In genomic region chr22:44025171-44026065, GRCh38 we compare ENCODE assay signal across 8 cellular contexts. TPM values are rescaled to one million over a fixed set of nuclear protein-coding genes. Genes with fewer than 3 reads are reported as not detected.
DNase-seq lines count a peak whose midpoint lies in the region; ATAC-seq and TF ChIP-seq lines count a peak whose summit lies in the region.

No MANE protein-coding gene starts in this region.

- WGBS in IMR-90 (ENCODE audit: extremely low coverage in 2 of 2, insufficient read length in 1 of 2), 2 experiments = 100% methylated on average over 6 of the region's 26 CpGs; no CpG with 5 or more reads in 1 of the 2 experiments
- WGBS in right lobe of liver (ENCODE audit: insufficient coverage, low coverage, low lambda C conversion rate, missing lambda C conversion rate) = 77% methylated on average over 19 of the region's 26 CpGs
- 50 to 70% methylated on average over 26 of the region's 26 CpGs for WGBS in upper lobe of left lung, 2 donors

- H2AFZ ChIP-seq in IMR-90 (replicated peaks; ENCODE audit: low read length, poor library complexity) = peak overlapping the region; percentile 53

- TF ChIP-seq EP300 in upper lobe of left lung (IDR thresholded peaks at IDR 0.05) = no peak

- H3K36me3 Mint-ChIP-seq in activated naive CD4-positive, alpha-beta T cell treated with anti-CD3 and anti-CD28 coated beads, Interleukin-2, amount 50 U/mL, for 72 hours = peaks cover 0 to 13% of the 10 kb centered on the region in 2 donors

- no peak overlapping the region; the same call in 1 of the 2 replicates for H3K14ac ChIP-seq in IMR-90 (replicated peaks; ENCODE audit: low read depth, low read length)

- H3K9ac ChIP-seq in IMR-90 (ENCODE audit: low read depth, low read length) = no peak overlapping the region; the same call in 1 of the 2 replicates

- BruUV-seq in IMR-90 (replicated peaks; lab: Mats Ljungman, UMichigan) = no TSS peak

- no peak overlapping the region for H3K56ac ChIP-seq in IMR-90 (ENCODE audit: extremely low read depth, insufficient read depth, low read length)

- peak overlapping the region; percentile 43; the same call in 1 of the 2 replicates for H3K4ac ChIP-seq in IMR-90 (ENCODE audit: low read depth, low read length)

- H3K9me3 Mint-ChIP-seq in activated naive CD4-positive, alpha-beta T cell treated with anti-CD3 and anti-CD28 coated beads, Interleukin-2, amount 50 U/mL, for 72 hours = no peaks in the 10 kb centered on the region

- no peak overlapping the region for H3K4me3 ChIP-seq in IMR-90 (ENCODE audit: insufficient read depth, low read depth, low read length)
- H3K4me3 ChIP-seq in right lobe of liver = peak overlapping the region; percentile 39 to 64 (median 58)
- H3K4me3 ChIP-seq in upper lobe of left lung = peak overlapping the region; percentile 7 to 71 (median 67)

- no peak for TF ChIP-seq RAD21 in IMR-90 (IDR thresholded peaks at IDR 0.05; ENCODE audit: low read length)

- H2BK15ac ChIP-seq in IMR-90 (ENCODE audit: low read depth, low read length) = no peak overlapping the region

- H2BK120ac ChIP-seq in IMR-90 (ENCODE audit: low read depth, low read length) = no peak overlapping the region

- DNase-seq in GM10266 (ENCODE audit: extremely low spot score) (peak; percentile 94), IMR-90 (no peak), right lobe of liver (peak in 1 of 3 donors; percentile 55), upper lobe of left lung (peak; percentile 43 to 67), kidney glomerular epithelial cell (lab: John Stamatoyannopoulos, UW) (no peak), NCI-H2081 treated with DMSO at 0.1 percent for 48 hours (lab: John Stamatoyannopoulos, UW) (no peak)
- no peak for DNase-seq in activated naive CD4-positive, alpha-beta T cell treated with anti-CD3 and anti-CD28 coated beads, Interleukin-2, amount 50 U/mL, for 72 hours (ENCODE audit: low spot score in 2 of 2)

- peaks cover 21% of the 10 kb centered on the region for H3K9me1 ChIP-seq in IMR-90 (ENCODE audit: insufficient read depth, low read length)

- peak overlapping the region; percentile 79 to 87; a peak in 2 of 4 replicates for H4K8ac ChIP-seq in IMR-90 (ENCODE audit: low read depth in 2 of 2, low read length in 2 of 2)

- H2BK20ac ChIP-seq in IMR-90 (ENCODE audit: low read depth, low read length) = no peak overlapping the region

- H2BK5ac ChIP-seq in IMR-90 (ENCODE audit: low read depth, low read length, poor library complexity, severe bottlenecking) = no peak overlapping the region

- peak overlapping the region; percentile 69; the same call in 1 of the 2 replicates for H3K23ac ChIP-seq in IMR-90 (ENCODE audit: low read depth, low read length)

- H3K79me1 ChIP-seq in IMR-90 (ENCODE audit: low read depth in 1 of 2, low read length in 2 of 2) = peaks cover 19 to 73% of the 10 kb centered on the region in 2 experiments

- H3K4me1 ChIP-seq in IMR-90 (ENCODE audit: control insufficient read depth, insufficient read depth, low read length) (peaks cover 19% of the 10 kb centered on the region), right lobe of liver (peaks cover 0 to 23% (median 10%) of the 10 kb centered on the region in 4 donors), upper lobe of left lung (peaks cover 41 to 67% (median 48%) of the 10 kb centered on the region in 4 donors)

- H4K5ac ChIP-seq in IMR-90 (ENCODE audit: low read depth, low read length) = no peak overlapping the region

- H2AK5ac ChIP-seq in IMR-90 (ENCODE audit: low read depth, low read length) = 0 out of 2 replicates have a peak overlapping the region, but pooled peaks have one; percentile 25

- no peak for TF ChIP-seq CTCF in GM10266 (IDR thresholded peaks at IDR 0.05; ENCODE audit: control insufficient read depth, insufficient read depth, low read depth, missing control alignments)
- TF ChIP-seq CTCF in IMR-90 (conservative IDR thresholded peaks at IDR 0.05; ENCODE audit: low read depth, low read length) = no peak
- no peak for TF ChIP-seq CTCF in right lobe of liver (IDR thresholded peaks at IDR 0.05)
- TF ChIP-seq CTCF in upper lobe of left lung (IDR thresholded peaks at IDR 0.05) = no peak

- H2AK9ac ChIP-seq in IMR-90 (replicated peaks; ENCODE audit: low read depth, low read length, poor library complexity) = peak overlapping the region; percentile 95

- in situ Hi-C loops in IMR-90 (cut with MboI; ENCODE audit: low sequenced_read_pairs) = no loop called here

- POLR2A ChIA-PET in IMR-90 (lab: Charles Lee; ENCODE audit: unreplicated experiment) = interaction anchor here (0.6 kb wide), 1 partner anchor 8 kb away, joined by 5 read pairs; no protein-coding TSS in a partner anchor

- H3K27ac ChIP-seq in IMR-90 (ENCODE audit: insufficient read depth, low read length) (no peak overlapping the region), right lobe of liver (peak overlapping the region; percentile 66 to 92 (median 79)), upper lobe of left lung (peak overlapping the region; percentile 94 to 98 (median 96))

- no peak for TF ChIP-seq POLR2A in IMR-90 (IDR thresholded peaks at IDR 0.05; ENCODE audit: low read depth, low read length)
- no peak for TF ChIP-seq POLR2A in right lobe of liver (IDR thresholded peaks at IDR 0.05)
- peak in 1 of 4 donors; percentile 45 for TF ChIP-seq POLR2A in upper lobe of left lung (IDR thresholded peaks at IDR 0.05)

- dilution Hi-C loops in IMR-90 (cut with HindIII; ENCODE audit: low sequenced_read_pairs, unreplicated experiment) = no loop called here

- H4K91ac ChIP-seq in IMR-90 (ENCODE audit: insufficient read depth, low read depth, low read length) = no peak overlapping the region

- no peak overlapping the region; the same call in 1 of the 2 replicates for H3K4me2 ChIP-seq in IMR-90 (ENCODE audit: low read depth, low read length)

- H3K27ac Mint-ChIP-seq in activated naive CD4-positive, alpha-beta T cell treated with anti-CD3 and anti-CD28 coated beads, Interleukin-2, amount 50 U/mL, for 72 hours = peak overlapping the region; percentile 65 to 86

- CTCF ChIA-PET in IMR-90 (lab: Yijun Ruan, JAX) = no interaction called here

- ATAC-seq in GM21447 (IDR thresholded peaks at IDR 0.05; ENCODE audit: unreplicated experiment) (peak; percentile 46), IMR-90 (ENCODE audit: low read depth) (no peak), right lobe of liver (peak in 2 of 4 donors; percentile 8 to 21), upper lobe of left lung (ENCODE audit: low FRiP score in 2 of 2) (peak in 1 of 2 donors; percentile 61)
- ATAC-seq in activated naive CD4-positive, alpha-beta T cell treated with anti-CD3 and anti-CD28 coated beads, Interleukin-2, amount 50 U/mL, for 72 hours = no peak

- H4K20me1 ChIP-seq in IMR-90 (ENCODE audit: insufficient read depth, low read length) = 0 out of 2 replicates have a peak, but pooled peaks cover 4% of the 10 kb centered on the region

- H3K9me3 ChIP-seq in IMR-90 (ENCODE audit: control insufficient read depth, insufficient read depth, low read length) (no peaks in the 10 kb centered on the region), right lobe of liver (no peaks in the 10 kb centered on the region), upper lobe of left lung (no peaks in the 10 kb centered on the region)

- H3K18ac ChIP-seq in IMR-90 (ENCODE audit: low read depth, low read length) = no peak overlapping the region

- intact Hi-C loops in IMR-90 (cut with micrococcal nuclease) (no loop called here), right lobe of liver (cut with DNase I) (no loop called here)

- H3K27me3 ChIP-seq in IMR-90 (ENCODE audit: control insufficient read depth, insufficient read depth, low read length) (no peaks in the 10 kb centered on the region), right lobe of liver (no peaks in the 10 kb centered on the region), upper lobe of left lung (peaks cover 0 to 6% (median 0%) of the 10 kb centered on the region in 4 donors)

- no peaks in the 10 kb centered on the region for H3K36me3 ChIP-seq in IMR-90 (ENCODE audit: control insufficient read depth, insufficient read depth, low read length)
- H3K36me3 ChIP-seq in right lobe of liver = no peaks in the 10 kb centered on the region
- no peaks in the 10 kb centered on the region for H3K36me3 ChIP-seq in upper lobe of left lung

TF ChIP-seq in IMR-90, 13 proteins besides CTCF, POLR2A, EP300 and RAD21 (continues in another document):
- TF ChIP-seq SMC3 (IDR thresholded peaks at IDR 0.05; ENCODE audit: low read depth, low read length) (no peak), RFX5 (IDR thresholded peaks at IDR 0.05; ENCODE audit: low read depth, low read length) (no peak), MXI1 (IDR thresholded peaks at IDR 0.05; ENCODE audit: borderline replicate concordance, low read depth, low read length) (no peak), BHLHE40 (IDR thresholded peaks at IDR 0.05; ENCODE audit: low read depth, low read length) (no peak), MAZ (IDR thresholded peaks at IDR 0.05; ENCODE audit: borderline replicate concordance, low read depth, low read length) (no peak), MAFK (IDR thresholded peaks at IDR 0.05; ENCODE audit: low read depth, low read length) (no peak), RCOR1 (IDR thresholded peaks at IDR 0.05; ENCODE audit: insufficient replicate concordance, low read length) (no peak), CEBPB (IDR thresholded peaks at IDR 0.05; ENCODE audit: low read depth, low read length) (no peak), NFE2L2 (IDR thresholded peaks at IDR 0.05; ENCODE audit: low read depth, low read length) (no peak)
- TF ChIP-seq, protein P1, sequence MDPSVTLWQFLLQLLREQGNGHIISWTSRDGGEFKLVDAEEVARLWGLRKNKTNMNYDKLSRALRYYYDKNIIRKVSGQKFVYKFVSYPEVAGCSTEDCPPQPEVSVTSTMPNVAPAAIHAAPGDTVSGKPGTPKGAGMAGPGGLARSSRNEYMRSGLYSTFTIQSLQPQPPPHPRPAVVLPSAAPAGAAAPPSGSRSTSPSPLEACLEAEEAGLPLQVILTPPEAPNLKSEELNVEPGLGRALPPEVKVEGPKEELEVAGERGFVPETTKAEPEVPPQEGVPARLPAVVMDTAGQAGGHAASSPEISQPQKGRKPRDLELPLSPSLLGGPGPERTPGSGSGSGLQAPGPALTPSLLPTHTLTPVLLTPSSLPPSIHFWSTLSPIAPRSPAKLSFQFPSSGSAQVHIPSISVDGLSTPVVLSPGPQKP (IDR thresholded peaks at IDR 0.05; ENCODE audit: borderline replicate concordance, low read depth, low read length) = no peak

RNA-seq across cellular contexts. Expression of gene PARVB, which starts 1.3 kb away (rescaled TPM):
- total RNA-seq in IMR-90 (2012; rRNA removed) = 38.6 and 44.3 TPM in 2 replicates
- polyA plus RNA-seq in IMR-90 (2012; rRNA removed) = 53.9 and 84.7 TPM in 2 replicates
- 60.4 and 63.8 TPM in 2 replicates for polyA plus RNA-seq in IMR-90 (2012; cell fraction: cytosol; rRNA removed)
- 22.4 and 22.7 TPM in 2 replicates for polyA plus RNA-seq in IMR-90 (2012; cell fraction: nucleus; rRNA removed; ENCODE audit: low replicate concordance)
- total RNA-seq in activated naive CD4-positive, alpha-beta T cell treated with anti-CD3 and anti-CD28 coated beads, Interleukin-2, amount 50 U/mL, for 72 hours = 10 to 100 TPM; 21.6 to 73.7 TPM
- total RNA-seq in right lobe of liver = 10 to 100 TPM; 14.2 to 21.3 (median 15.2) TPM
- 10 to 100 TPM; 14.5 to 56.1 (median 37.0) TPM for total RNA-seq in upper lobe of left lung

Comparison
In these comparisons a context has a peak if more than half of its experiments do, and no peak if none do; other contexts are left out.
1. DNase-seq: peak in GM10266 (single experiment) and upper lobe of left lung (2 of 2); none in IMR-90 (single experiment), activated naive CD4-positive, alpha-beta T cell treated with anti-CD3 and anti-CD28 coated beads, Interleukin-2, amount 50 U/mL, for 72 hours (0 of 2), kidney glomerular epithelial cell (single experiment) and NCI-H2081 treated with DMSO at 0.1 percent for 48 hours (single experiment).